Comparison of ENCODE assay signal across 8 cellular contexts in genomic region chr6:117481278-117481925, GRCh38. TPM values are rescaled to one million over a fixed set of nuclear protein-coding genes. Genes with fewer than 3 reads are reported as not detected.
DNase-seq lines count a peak whose midpoint lies in the region; ATAC-seq and TF ChIP-seq lines count a peak whose summit lies in the region.

No MANE protein-coding gene starts in this region.

- H4K20me1 ChIP-seq in MM.1S (ENCODE audit: insufficient read depth, low read length) = no peaks in the 10 kb centered on the region

- H3K27me3 Mint-ChIP-seq in nephron progenitor cell (ENCODE audit: low read depth, poor library complexity) = peaks cover 30% of the 10 kb centered on the region

- peaks cover 46% of the 10 kb centered on the region for H3F3A ChIP-seq in MM.1S (ENCODE audit: insufficient read depth, low read length)

- H3K36me3 Mint-ChIP-seq in nephron progenitor cell (ENCODE audit: low read depth) = peaks cover 2% of the 10 kb centered on the region

- POLR2A ChIA-PET in A673 (lab: Charles Lee; ENCODE audit: low non-redundant PET) = no interaction called here

- peak overlapping the region; percentile 82 for H3K4me3 Mint-ChIP-seq in nephron progenitor cell

- H3K4me2 ChIP-seq in MM.1S (ENCODE audit: low read depth, low read length) = peak overlapping the region; percentile 70; the same call in 1 of the 2 replicates

- no peak overlapping the region for H3K9ac ChIP-seq in MM.1S (ENCODE audit: low read length)

- no peaks in the 10 kb centered on the region for H3K9me2 ChIP-seq in MM.1S (replicated peaks; ENCODE audit: insufficient read depth, low read length)

- H3K4me1 Mint-ChIP-seq in nephron progenitor cell = peaks cover 24% of the 10 kb centered on the region

- intact Hi-C loops in A673 (cut with micrococcal nuclease; ENCODE audit: unreplicated experiment) = no loop called here

- ATAC-seq in HG02759 (IDR thresholded peaks at IDR 0.05; ENCODE audit: unreplicated experiment) = no peak

- peak; percentile 5 for DNase-seq in A673 (ENCODE audit: low spot score)
- no peak for DNase-seq in MM.1S
- DNase-seq in central memory CD4-positive, alpha-beta T cell = peak; percentile 2
- peak; percentile 12 for DNase-seq in nephron progenitor cell
- no peak for DNase-seq in MG63
- DNase-seq in NCI-H524 (lab: John Stamatoyannopoulos, UW) = no peak
- no peak for DNase-seq in NCI-H2081 (lab: John Stamatoyannopoulos, UW)

- TF ChIP-seq CTCF in A673 (conservative IDR thresholded peaks at IDR 0.05; ENCODE audit: low read depth, low read length) (no peak), MM.1S (IDR thresholded peaks at IDR 0.05; ENCODE audit: low read length) (no peak), nephron progenitor cell (IDR thresholded peaks at IDR 0.05) (no peak)

- H3K27me3 ChIP-seq in A673 (replicated peaks; ENCODE audit: insufficient read depth, low read depth, low read length, poor library complexity) (peaks cover 62% of the 10 kb centered on the region), MM.1S (replicated peaks; ENCODE audit: insufficient read depth, low read length) (no peaks in the 10 kb centered on the region), MG63 (no peaks in the 10 kb centered on the region)

- BruUV-seq in A673 (replicated peaks; lab: Mats Ljungman, UMichigan) = no TSS peak

- peaks cover 1% of the 10 kb centered on the region for H3K9me3 Mint-ChIP-seq in nephron progenitor cell

- H3K4me1 ChIP-seq in A673 (ENCODE audit: insufficient read depth, low read length, poor library complexity, severe bottlenecking) (no peaks in the 10 kb centered on the region), MM.1S (ENCODE audit: low read length) (peaks cover 40% of the 10 kb centered on the region)

- peak overlapping the region; percentile 59 for H2AFZ ChIP-seq in MM.1S (ENCODE audit: low read length)

- CTCF ChIA-PET in A673 (lab: Charles Lee) = interaction anchor here (0.6 kb wide), 1 partner anchor 668 kb away, joined by 3 read pairs; no protein-coding TSS in a partner anchor

- H3K27ac Mint-ChIP-seq in nephron progenitor cell = no peak overlapping the region

- H3K36me3 ChIP-seq in A673 (ENCODE audit: insufficient read depth, low read length, poor library complexity, severe bottlenecking) (no peaks in the 10 kb centered on the region), MM.1S (replicated peaks; ENCODE audit: insufficient read depth, low read length) (no peaks in the 10 kb centered on the region), MG63 (peaks cover 14% of the 10 kb centered on the region)

- H3K27ac ChIP-seq in A673 (ENCODE audit: low read depth, low read length, poor library complexity, severe bottlenecking) = no peak overlapping the region
- peak overlapping the region; percentile 61; the same call in 1 of the 2 replicates for H3K27ac ChIP-seq in MM.1S (ENCODE audit: low read length)

- H3K79me2 ChIP-seq in MM.1S (ENCODE audit: low read length) = peaks cover 27% of the 10 kb centered on the region

- H3K9me3 ChIP-seq in A673 (ENCODE audit: low read depth, low read length, poor library complexity, severe bottlenecking) (no peaks in the 10 kb centered on the region), MM.1S (replicated peaks; ENCODE audit: insufficient read depth, low read length) (no peaks in the 10 kb centered on the region), MG63 (no peaks in the 10 kb centered on the region)

- no peak overlapping the region for H3K4me3 ChIP-seq in A673 (ENCODE audit: low read depth, low read length, poor library complexity, severe bottlenecking)
- no peak overlapping the region for H3K4me3 ChIP-seq in MM.1S (ENCODE audit: low read length)
- no peak overlapping the region for H3K4me3 ChIP-seq in MG63

RNA-seq across cellular contexts. Expression of gene DCBLD1, which starts 1.1 kb away (rescaled TPM):
- 1.5 and 2.4 TPM in 2 replicates for total RNA-seq in A673 (2021)
- 20.9 and 34.8 TPM in 2 replicates for total RNA-seq in MG63 (2014; rRNA removed; shearing (Covaris generic); ENCODE audit: low replicate concordance)

RNA-seq across cellular contexts. Expression of gene ROS1, which starts 55.7 kb away (rescaled TPM):
- total RNA-seq in A673 (2021) = not detected in 2 replicates
- 0.43 and 0.76 TPM in 2 replicates for total RNA-seq in MG63 (2014; rRNA removed; shearing (Covaris generic); ENCODE audit: low replicate concordance)

Comparison
In these comparisons a context has a peak if more than half of its experiments do, and no peak if none do; other contexts are left out.
1. DNase-seq: peak in A673 (single experiment), central memory CD4-positive, alpha-beta T cell (single experiment) and nephron progenitor cell (single experiment); none in MM.1S (single experiment), MG63 (single experiment), NCI-H524 (0 of 2) and NCI-H2081 (0 of 2).